1 cellular context compared by ENCODE assay signal in the genomic region with DNA sequence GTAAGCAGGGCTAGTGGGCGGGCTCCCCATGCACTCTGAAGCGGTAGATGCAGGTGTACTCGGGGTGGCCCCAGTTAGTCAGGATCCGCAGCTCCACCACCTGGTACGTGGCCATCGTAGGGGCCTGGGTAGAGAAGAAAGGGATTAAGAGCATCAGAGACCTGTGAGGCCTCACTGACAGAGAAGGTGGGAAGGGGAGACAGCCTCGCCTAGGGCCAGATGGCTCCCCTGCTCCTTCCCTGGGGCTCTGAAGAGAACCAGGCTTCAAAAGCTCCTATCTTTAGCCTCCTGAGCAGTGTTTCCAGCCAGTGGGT.
TF ChIP-seq lines count a peak whose summit lies in the region.

No MANE protein-coding gene starts in this region.

TF ChIP-seq in HepG2, 621 proteins besides CTCF, POLR2A, EP300 and RAD21:
- TF ChIP-seq POLR2G (IDR thresholded peaks at IDR 0.05; ENCODE audit: low read depth, low read length) (0 out of 2 replicates have a peak, but pooled peaks have one; percentile 4), KDM5B (CRISPR knock-in tag; IDR thresholded peaks at IDR 0.05; ENCODE audit: borderline replicate concordance) (0 out of 2 replicates have a peak, but pooled peaks have one; percentile 27), ZNF615 (CRISPR knock-in tag; IDR thresholded peaks at IDR 0.05; ENCODE audit: borderline replicate concordance) (no peak)
TF ChIP-seq in HepG2: peak in this region for 2.
